In genomic region chr2:149017116-149017985, GRCh38 we compare ENCODE assay signal across 8 cellular contexts. TPM values are rescaled to one million over a fixed set of nuclear protein-coding genes. Genes with fewer than 3 reads are reported as not detected.
A peak's percentile ranks its signal among the peaks of the same experiment; 100 is the strongest.
DNase-seq lines count a peak whose midpoint lies in the region; ATAC-seq lines count a peak whose summit lies in the region.

No MANE protein-coding gene starts in this region.

- H3K4me3 Mint-ChIP-seq in activated CD4-positive, alpha-beta memory T cell treated with anti-CD3 and anti-CD28 coated beads for 36 hours, result no peak overlapping the region

- no peaks in the 10 kb centered on the region for H3K9me3 Mint-ChIP-seq in activated CD4-positive, alpha-beta memory T cell treated with anti-CD3 and anti-CD28 coated beads for 36 hours

- H3K36me3 Mint-ChIP-seq in activated CD4-positive, alpha-beta memory T cell treated with anti-CD3 and anti-CD28 coated beads for 36 hours, result peaks cover 3% of the 10 kb centered on the region

- peak; percentile 19 for ATAC-seq in HG03521 (IDR thresholded peaks at IDR 0.05; ENCODE audit: unreplicated experiment)
- no peak for ATAC-seq in GM21825 (IDR thresholded peaks at IDR 0.05; ENCODE audit: unreplicated experiment)

- DNase-seq in EL (peak; percentile 80), NCI-H748 treated with DMSO at 0.1 percent for 48 hours (lab: John Stamatoyannopoulos, UW) (peak; percentile 60), ecto neural progenitor cell (ENCODE audit: low spot score) (peak; percentile 82), medulla oblongata (ENCODE audit: extremely low spot score) (peak; percentile 93)
- peak; percentile 80 for DNase-seq in activated CD4-positive, alpha-beta memory T cell treated with anti-CD3 and anti-CD28 coated beads for 36 hours
- peak; percentile 62 for DNase-seq in stimulated activated CD8-positive, alpha-beta memory T cell treated with anti-CD3 and anti-CD28 coated beads, Interleukin-15, amount 100 ng/mL, for 1 hour (ENCODE audit: low read depth)

- CTCF ChIA-PET in activated CD4-positive, alpha-beta memory T cell treated with anti-CD3 and anti-CD28 coated beads for 36 hours (lab: Charles Lee), result interaction anchor here (0.6 to 6.8 kb wide), 42 partner anchors 8 to 581 kb away, joined by 3 to 93 read pairs (median 4); partner anchors contain the start of gene LYPD6B

- intact Hi-C loops in activated CD4-positive, alpha-beta memory T cell treated with anti-CD3 and anti-CD28 coated beads for 36 hours (cut with micrococcal nuclease), result loop anchor here (1.0 to 10.0 kb wide), 2 partner anchors 297 to 544 kb away; no protein-coding TSS in a partner anchor

- no peaks in the 10 kb centered on the region for H3K27me3 Mint-ChIP-seq in activated CD4-positive, alpha-beta memory T cell treated with anti-CD3 and anti-CD28 coated beads for 36 hours

- POLR2A ChIA-PET in activated CD4-positive, alpha-beta memory T cell treated with anti-CD3 and anti-CD28 coated beads for 36 hours (lab: Charles Lee), result no interaction called here

- H3K4me1 Mint-ChIP-seq in activated CD4-positive, alpha-beta memory T cell treated with anti-CD3 and anti-CD28 coated beads for 36 hours (ENCODE audit: low read depth), result peaks cover 1% of the 10 kb centered on the region

- H3K27ac Mint-ChIP-seq in activated CD4-positive, alpha-beta memory T cell treated with anti-CD3 and anti-CD28 coated beads for 36 hours, result no peak overlapping the region

RNA-seq across cellular contexts. Expression of gene LYPD6B, which starts 21.1 kb away (rescaled TPM):
- not detected for total RNA-seq in activated CD4-positive, alpha-beta memory T cell treated with anti-CD3 and anti-CD28 coated beads for 36 hours
